In genomic region chr12:42695490-42695995, GRCh38 we compare ENCODE assay signal across 18 cellular contexts.
"Had no signal": no experiment of that assay in that cellular context is flagged by ENCODE, and none has a peak within 500 bp of the region (broad histone marks: within the 10 kb centered on the region; RNA-seq: fewer than 3 reads in every experiment).

No MANE protein-coding gene starts in this region.

- FAIRE-seq: endothelial cell of umbilical vein, small intestine had no signal

- H3K27me3 ChIP-seq: ascending aorta, breast epithelium, esophagus squamous epithelium, suprapubic skin had no signal

- H3K4me3 Mint-ChIP-seq: activated naive CD4-positive, alpha-beta T cell treated with anti-CD3 and anti-CD28 coated beads, Interleukin-2, amount 10 ng/mL, durations not matched to agents 7 days and 5 days; nephron; stimulated activated naive CD8-positive, alpha-beta T cell treated with anti-CD3 and anti-CD28 coated beads, Interleukin-15, Interleukin-2, amounts not matched to agents 100 ng/mL and 50 ng/mL, for 24 hours; type B pancreatic cell had no signal

- H3K9me3 Mint-ChIP-seq: type B pancreatic cell had no signal

- H3K9me3 ChIP-seq: ascending aorta, breast epithelium, esophagus squamous epithelium, prostate gland, suprapubic skin had no signal

- DNase-seq: activated CD4-positive, alpha-beta T cell treated with anti-CD3 and anti-CD28 coated beads for 1 hour; activated CD4-positive, alpha-beta T cell treated with anti-CD3 and anti-CD28 coated beads, Interleukin-2, amount 50 U/mL, for 4 hours; activated naive CD4-positive, alpha-beta T cell treated with anti-CD3 and anti-CD28 coated beads, Interleukin-2, amount 10 ng/mL, durations not matched to agents 7 days and 5 days; cerebellar nuclear complex; effector CD8-positive, alpha-beta T cell; esophagus squamous epithelium; right cardiac atrium; small intestine; T-helper 9 cell had no signal

- H3K36me3 Mint-ChIP-seq: activated naive CD4-positive, alpha-beta T cell treated with anti-CD3 and anti-CD28 coated beads, Interleukin-2, amount 10 ng/mL, durations not matched to agents 7 days and 5 days; type B pancreatic cell had no signal

- H3K27ac Mint-ChIP-seq: activated naive CD4-positive, alpha-beta T cell treated with anti-CD3 and anti-CD28 coated beads, Interleukin-2, amount 10 ng/mL, durations not matched to agents 7 days and 5 days; stimulated activated naive CD8-positive, alpha-beta T cell treated with anti-CD3 and anti-CD28 coated beads, Interleukin-15, Interleukin-2, amounts not matched to agents 100 ng/mL and 50 ng/mL, for 24 hours; type B pancreatic cell had no signal

- H3K4me3 ChIP-seq: ascending aorta, esophagus squamous epithelium, prostate gland, suprapubic skin had no signal

- H3K4me1 ChIP-seq: ascending aorta, prostate gland had no signal

- H3K27ac ChIP-seq: prostate gland, VCaP had no signal

- H3K27me3 Mint-ChIP-seq: activated naive CD4-positive, alpha-beta T cell treated with anti-CD3 and anti-CD28 coated beads, Interleukin-2, amount 10 ng/mL, durations not matched to agents 7 days and 5 days; stimulated activated naive CD8-positive, alpha-beta T cell treated with anti-CD3 and anti-CD28 coated beads, Interleukin-15, Interleukin-2, amounts not matched to agents 100 ng/mL and 50 ng/mL, for 24 hours; type B pancreatic cell had no signal

- H3K36me3 ChIP-seq: ascending aorta, breast epithelium, esophagus squamous epithelium, prostate gland, suprapubic skin had no signal

- H3K4me1 Mint-ChIP-seq: activated naive CD4-positive, alpha-beta T cell treated with anti-CD3 and anti-CD28 coated beads, Interleukin-2, amount 10 ng/mL, durations not matched to agents 7 days and 5 days had no signal
